In genomic region chr11:72626637-72626936, GRCh38 we compare ENCODE assay signal across 22 cellular contexts. TPM values are rescaled to one million over a fixed set of nuclear protein-coding genes. Genes with fewer than 3 reads are reported as not detected.
A peak's percentile ranks its signal among the peaks of the same experiment; 100 is the strongest.
DNase-seq lines count a peak whose midpoint lies in the region; ATAC-seq and TF ChIP-seq lines count a peak whose summit lies in the region.
"Had no signal": no experiment of that assay in that cellular context is flagged by ENCODE, and none has a peak within 500 bp of the region (broad histone marks: within the 10 kb centered on the region; RNA-seq: fewer than 3 reads in every experiment).

No MANE protein-coding gene starts in this region.

- no peak overlapping the region for H3K4me3 ChIP-seq in esophagus muscularis mucosa
- no peak overlapping the region for H3K4me3 ChIP-seq in mesenchymal stem cell (ENCODE audit: insufficient read depth in 1 of 2, low read depth in 1 of 2, low read length in 2 of 2)
- H3K4me3 ChIP-seq in suprapubic skin, result no peak overlapping the region
- H3K4me3 ChIP-seq: MG63, ovary, PC-9, testis had no signal

- H3K79me1 ChIP-seq in mesenchymal stem cell (replicated peaks; ENCODE audit: low read length, poor library complexity, severe bottlenecking), result no peaks in the 10 kb centered on the region

- H3K9me3 ChIP-seq in esophagus muscularis mucosa (no peaks in the 10 kb centered on the region), mesenchymal stem cell (ENCODE audit: control insufficient read depth, low read length) (no peaks in the 10 kb centered on the region), suprapubic skin (no peaks in the 10 kb centered on the region)
- H3K9me3 ChIP-seq: MG63, ovary, testis had no signal

- peak overlapping the region; percentile 96 for H2BK120ac ChIP-seq in mesenchymal stem cell (ENCODE audit: low read depth, low read length)

- DNase-seq in esophagus muscularis mucosa (ENCODE audit: extremely low spot score), result no peak
- DNase-seq in mesenchymal stem cell, result no peak
- DNase-seq in suprapubic skin (ENCODE audit: low spot score in 2 of 2), result no peak
- DNase-seq in HK-2 (ENCODE audit: unreplicated experiment), result no peak
- DNase-seq in hepatic stellate cell (ENCODE audit: low spot score), result no peak
- DNase-seq in posterior vena cava (ENCODE audit: low spot score), result no peak
- DNase-seq in WTC11 (ENCODE audit: low spot score), result no peak
- DNase-seq: activated CD4-positive, CD25-positive, alpha-beta regulatory T cell; activated T-cell treated with anti-CD3 and anti-CD28 coated beads, Interleukin-2, amount 50 U/mL, for 4 hours; CD8-positive, alpha-beta T cell; DMS53; glutamatergic neuron; MG63; naive B cell; NCI-H1436 treated with DMSO at 0.1 percent for 48 hours; ovary; PC-9; small intestine; stimulated activated CD4-positive, alpha-beta T cell treated with anti-CD3 and anti-CD28 coated beads, Interleukin-4, amount 100 ng/mL, for 24 hours; testis had no signal

- no peak overlapping the region for H3K27ac Mint-ChIP-seq in WTC11
- H3K27ac Mint-ChIP-seq: activated naive CD4-positive, alpha-beta T cell treated with anti-CD3 and anti-CD28 coated beads, Interleukin-2, amount 50 U/mL, for 24 hours; CD8-positive, alpha-beta T cell had no signal

- TF ChIP-seq EP300 in esophagus muscularis mucosa (IDR thresholded peaks at IDR 0.05) (no peak), suprapubic skin (IDR thresholded peaks at IDR 0.05) (no peak)

- H3K27ac ChIP-seq in angular gyrus (ENCODE audit: low read depth, low read length) (peak overlapping the region; percentile 62), esophagus muscularis mucosa (replicated peaks in 1 of 4) (peak overlapping the region; percentile 82 to 84 (median 83)), mesenchymal stem cell (ENCODE audit: low read length, poor library complexity, severe bottlenecking) (no peak overlapping the region), suprapubic skin (peak overlapping the region; percentile 21)
- H3K27ac ChIP-seq: PC-9 had no signal

- POLR2A ChIA-PET in WTC11 (lab: Charles Lee), result no interaction called here

- H3K27me3 Mint-ChIP-seq in WTC11 (ENCODE audit: low read depth), result no peaks in the 10 kb centered on the region; the same call in 1 of the 2 replicates
- H3K27me3 Mint-ChIP-seq: activated naive CD4-positive, alpha-beta T cell treated with anti-CD3 and anti-CD28 coated beads, Interleukin-2, amount 50 U/mL, for 24 hours had no signal

- H3K4me1 ChIP-seq in esophagus muscularis mucosa (peaks cover 69 to 78% (median 73%) of the 10 kb centered on the region in 4 donors), mesenchymal stem cell (ENCODE audit: control insufficient read depth, insufficient read depth, low read depth, low read length) (peaks cover 3% of the 10 kb centered on the region), suprapubic skin (peaks cover 24% of the 10 kb centered on the region)

- H3K4me2 ChIP-seq in mesenchymal stem cell (ENCODE audit: low read length, poor library complexity, severe bottlenecking), result no peak overlapping the region
- H3K4me2 ChIP-seq: PC-9 had no signal

- H3K4me3 Mint-ChIP-seq in WTC11, result no peak overlapping the region
- H3K4me3 Mint-ChIP-seq: activated naive CD4-positive, alpha-beta T cell treated with anti-CD3 and anti-CD28 coated beads, Interleukin-2, amount 50 U/mL, for 24 hours; activated T-cell treated with anti-CD3 and anti-CD28 coated beads, Interleukin-2, amount 50 U/mL, for 4 hours; CD8-positive, alpha-beta T cell had no signal

- intact Hi-C loops in esophagus muscularis mucosa (cut with DNase I), result no loop called here
- intact Hi-C loops in posterior vena cava (cut with DNase I), result no loop called here

- no peak overlapping the region for H3K9ac ChIP-seq in mesenchymal stem cell (ENCODE audit: low read length)

- WGBS in esophagus muscularis mucosa, result 90% methylated on average over 6 of the region's 6 CpGs
- WGBS in mesenchymal stem cell, result 82% methylated on average over 6 of the region's 6 CpGs
- WGBS in suprapubic skin, result 86% methylated on average over 6 of the region's 6 CpGs

- no peaks in the 10 kb centered on the region for H3K36me3 Mint-ChIP-seq in WTC11
- H3K36me3 Mint-ChIP-seq: activated naive CD4-positive, alpha-beta T cell treated with anti-CD3 and anti-CD28 coated beads, Interleukin-2, amount 50 U/mL, for 24 hours; CD8-positive, alpha-beta T cell; naive B cell had no signal

- H3K9me3 Mint-ChIP-seq in WTC11, result no peaks in the 10 kb centered on the region
- H3K9me3 Mint-ChIP-seq: activated naive CD4-positive, alpha-beta T cell treated with anti-CD3 and anti-CD28 coated beads, Interleukin-2, amount 50 U/mL, for 24 hours; activated T-cell treated with anti-CD3 and anti-CD28 coated beads, Interleukin-2, amount 50 U/mL, for 4 hours; CD8-positive, alpha-beta T cell; naive B cell had no signal

- peak overlapping the region; percentile 92 to 98 for H3K18ac ChIP-seq in mesenchymal stem cell (ENCODE audit: low read depth in 1 of 2, low read length in 2 of 2)

- no peak overlapping the region for H3K23ac ChIP-seq in mesenchymal stem cell (ENCODE audit: low read length in 2 of 2)

- no peak overlapping the region for H2BK5ac ChIP-seq in mesenchymal stem cell (ENCODE audit: low read depth, low read length, poor library complexity, severe bottlenecking)

- H4K8ac ChIP-seq in mesenchymal stem cell (ENCODE audit: low read length), result peak overlapping the region; percentile 97

- H3K4ac ChIP-seq in mesenchymal stem cell (ENCODE audit: low read depth in 1 of 2, low read length in 2 of 2), result peak overlapping the region; percentile 69 to 90

- TF ChIP-seq CTCF in esophagus muscularis mucosa (IDR thresholded peaks at IDR 0.05) (no peak), suprapubic skin (IDR thresholded peaks at IDR 0.05) (no peak), WTC11 (IDR thresholded peaks at IDR 0.05) (no peak)

- CTCF ChIA-PET in WTC11 (lab: Charles Lee), result interaction anchor here (1.0 to 6.7 kb wide), 4 partner anchors 18 to 58 kb away, joined by 3 to 43 read pairs (median 10); no protein-coding TSS in a partner anchor

- H3K36me3 ChIP-seq in esophagus muscularis mucosa (peaks cover 0 to 13% (median 0%) of the 10 kb centered on the region in 4 donors), mesenchymal stem cell (ENCODE audit: control insufficient read depth in 1 of 2, insufficient read depth in 2 of 2, low read depth in 1 of 2, low read length in 2 of 2) (no peaks in the 10 kb centered on the region), suprapubic skin (no peaks in the 10 kb centered on the region)
- H3K36me3 ChIP-seq: MG63, ovary had no signal

- peak overlapping the region; percentile 97 for H4K91ac ChIP-seq in mesenchymal stem cell (ENCODE audit: low read length)

- ATAC-seq in WTC11, result no peak
- ATAC-seq: activated T-cell treated with anti-CD3 and anti-CD28 coated beads, Interleukin-2, amount 50 U/mL, for 4 hours; CD8-positive, alpha-beta T cell had no signal

- peaks cover 3% of the 10 kb centered on the region for H3K4me1 Mint-ChIP-seq in WTC11

- peak overlapping the region in 1 of 2 experiments; percentile 87 for H3K14ac ChIP-seq in mesenchymal stem cell (ENCODE audit: low read length in 2 of 2)

- H2AK5ac ChIP-seq in mesenchymal stem cell (ENCODE audit: low read length, severe bottlenecking), result no peak overlapping the region

- peak overlapping the region; percentile 97 for H2BK12ac ChIP-seq in mesenchymal stem cell (ENCODE audit: low read length in 2 of 2)

- H3K27me3 ChIP-seq in esophagus muscularis mucosa, result no peaks in the 10 kb centered on the region
- peaks cover 43 to 78% of the 10 kb centered on the region in 2 experiments for H3K27me3 ChIP-seq in mesenchymal stem cell (ENCODE audit: control insufficient read depth in 1 of 2, insufficient read depth in 1 of 2, low read length in 2 of 2)
- no peaks in the 10 kb centered on the region for H3K27me3 ChIP-seq in suprapubic skin
- H3K27me3 ChIP-seq: ovary, testis had no signal

- no peak for TF ChIP-seq POLR2A in esophagus muscularis mucosa (IDR thresholded peaks at IDR 0.05; ENCODE audit: low read depth)
- no peak for TF ChIP-seq POLR2A in suprapubic skin (IDR thresholded peaks at IDR 0.05)

- no peak overlapping the region for H2AFZ ChIP-seq in mesenchymal stem cell (ENCODE audit: low read depth, low read length)
- H2AFZ ChIP-seq: PC-9 had no signal

- H2BK15ac ChIP-seq in mesenchymal stem cell (ENCODE audit: low read depth, poor library complexity, severe bottlenecking), result no peak overlapping the region

TF ChIP-seq in WTC11, 78 proteins besides CTCF, POLR2A, EP300 and RAD21:
- no peak for TF ChIP-seq ZNF121 (CRISPR knock-in tag; IDR thresholded peaks at IDR 0.05)

RNA-seq across cellular contexts. Expression of gene PDE2A, which starts 47.6 kb away (rescaled TPM):
- total RNA-seq in esophagus muscularis mucosa, result 10 to 100 TPM; 40.6 to 68.8 (median 47.6) TPM
- 0.61 TPM for polyA plus RNA-seq in mesenchymal stem cell (2013, experiment 1 of 2)
- 0.56 TPM for polyA plus RNA-seq in mesenchymal stem cell (2013, experiment 2 of 2)
- total RNA-seq in suprapubic skin, result 10 to 100 TPM in 3 of 4 donors, 1 to 10 TPM in 1; 5.4 to 49.9 (median 31.2) TPM
- total RNA-seq in posterior vena cava, result 10 to 100 TPM; 33.0 to 38.8 TPM
- 3.7 to 5.0 TPM (median 4.9 TPM) in 3 replicates for total RNA-seq in WTC11 (2021)
